Comparison of ENCODE assay signal across 23 cellular contexts in genomic region chr7:22631730-22632129, GRCh38.
"Had no signal": no experiment of that assay in that cellular context is flagged by ENCODE, and none has a peak within 500 bp of the region (broad histone marks: within the 10 kb centered on the region; RNA-seq: fewer than 3 reads in every experiment).

No MANE protein-coding gene starts in this region.

- H3K36me3 Mint-ChIP-seq: activated naive CD4-positive, alpha-beta T cell treated with anti-CD3 and anti-CD28 coated beads, Interleukin-2, amount 50 U/mL, for 24 hours had no signal

- H3K4me3 Mint-ChIP-seq: activated CD8-positive, alpha-beta memory T cell treated with anti-CD3 and anti-CD28 coated beads, Interleukin-2, amount 10 ng/mL, durations not matched to agents 7 days and 5 days; activated CD8-positive, alpha-beta T cell treated with anti-CD3 and anti-CD28 coated beads, Interleukin-2, amount 10 ng/mL, durations not matched to agents 7 days and 5 days; activated naive CD4-positive, alpha-beta T cell treated with anti-CD3 and anti-CD28 coated beads, Interleukin-2, amount 50 U/mL, for 24 hours; activated naive CD8-positive, alpha-beta T cell treated with anti-CD3 and anti-CD28 coated beads, Interleukin-2, amount 50 U/mL, for 24 hours; naive B cell; neural crest cell; T-helper 1 cell treated with Interleukin-12 subunit alpha and Interleukin-12 subunit beta and Interleukin-4 antibody, amounts not matched to agents 30 μg/mL and 1 μg/mL, for 36 hours had no signal

- H3K9ac ChIP-seq: parathyroid adenoma had no signal

- H3K27ac Mint-ChIP-seq: activated CD8-positive, alpha-beta memory T cell treated with anti-CD3 and anti-CD28 coated beads, Interleukin-2, amount 10 ng/mL, durations not matched to agents 7 days and 5 days; activated CD8-positive, alpha-beta T cell treated with anti-CD3 and anti-CD28 coated beads, Interleukin-2, amount 10 ng/mL, durations not matched to agents 7 days and 5 days; activated naive CD4-positive, alpha-beta T cell treated with anti-CD3 and anti-CD28 coated beads, Interleukin-2, amount 50 U/mL, for 24 hours; activated naive CD8-positive, alpha-beta T cell treated with anti-CD3 and anti-CD28 coated beads, Interleukin-2, amount 50 U/mL, for 24 hours; activated T-helper 2 cell treated with anti-CD3 and anti-CD28 coated beads, Interferon-gamma antibody, Interleukin-2, Interleukin-4, amounts not matched to agents 10 μg/mL and 5 μg/mL and 100 μg/mL, durations not matched to agents 14 hours and 24 hours and 36 hours; T-helper 1 cell treated with Interleukin-12 subunit alpha and Interleukin-12 subunit beta and Interleukin-4 antibody, amounts not matched to agents 30 μg/mL and 1 μg/mL, for 36 hours had no signal

- H3K27me3 Mint-ChIP-seq: activated naive CD4-positive, alpha-beta T cell treated with anti-CD3 and anti-CD28 coated beads, Interleukin-2, amount 50 U/mL, for 24 hours; naive B cell had no signal

- H3K27me3 ChIP-seq: esophagus muscularis mucosa, tibial nerve had no signal

- H3K4me3 ChIP-seq: coronary artery, esophagus muscularis mucosa, left ventricle myocardium inferior, tibial nerve had no signal

- H3K9me3 ChIP-seq: esophagus muscularis mucosa, left ventricle myocardium inferior, tibial nerve had no signal

- H3K4me1 ChIP-seq: parathyroid adenoma had no signal

- ATAC-seq: activated CD8-positive, alpha-beta memory T cell treated with anti-CD3 and anti-CD28 coated beads, Interleukin-2, amount 10 ng/mL, durations not matched to agents 7 days and 5 days; activated CD8-positive, alpha-beta T cell treated with anti-CD3 and anti-CD28 coated beads, Interleukin-2, amount 10 ng/mL, durations not matched to agents 7 days and 5 days; activated naive CD8-positive, alpha-beta T cell treated with anti-CD3 and anti-CD28 coated beads, Interleukin-2, amount 50 U/mL, for 24 hours had no signal

- H3K27ac ChIP-seq: coronary artery, left ventricle myocardium inferior, parathyroid adenoma, tibial nerve had no signal

- DNase-seq: activated CD8-positive, alpha-beta memory T cell treated with anti-CD3 and anti-CD28 coated beads, Interleukin-2, amount 10 ng/mL, durations not matched to agents 7 days and 5 days; activated CD8-positive, alpha-beta T cell treated with anti-CD3 and anti-CD28 coated beads, Interleukin-2, amount 10 ng/mL, durations not matched to agents 7 days and 5 days; activated naive CD8-positive, alpha-beta T cell treated with anti-CD3 and anti-CD28 coated beads, Interleukin-2, amount 50 U/mL, for 24 hours; activated T-cell treated with anti-CD3 and anti-CD28 coated beads, Interleukin-2, amount 50 U/mL, for 48 hours; amygdala; glutamatergic neuron; islet precursor cell; left ventricle myocardium inferior; naive B cell; nucleus accumbens; right cardiac atrium; stimulated activated CD4-positive, alpha-beta T cell treated with anti-CD3 and anti-CD28 coated beads, Interleukin-2, amount 100 ng/mL, for 48 hours; stimulated activated naive CD4-positive, alpha-beta T cell treated with Interleukin-2 at 50 U/mL for 16 hours; SW 1271; T-helper 9 cell had no signal

- H3K36me3 ChIP-seq: esophagus muscularis mucosa, left ventricle myocardium inferior, tibial nerve had no signal

- H3K9me3 Mint-ChIP-seq: activated naive CD4-positive, alpha-beta T cell treated with anti-CD3 and anti-CD28 coated beads, Interleukin-2, amount 50 U/mL, for 24 hours; activated naive CD8-positive, alpha-beta T cell treated with anti-CD3 and anti-CD28 coated beads, Interleukin-2, amount 50 U/mL, for 24 hours; neural crest cell; T-helper 1 cell treated with Interleukin-12 subunit alpha and Interleukin-12 subunit beta and Interleukin-4 antibody, amounts not matched to agents 30 μg/mL and 1 μg/mL, for 36 hours had no signal

- H3K4me1 Mint-ChIP-seq: activated CD8-positive, alpha-beta memory T cell treated with anti-CD3 and anti-CD28 coated beads, Interleukin-2, amount 10 ng/mL, durations not matched to agents 7 days and 5 days; activated naive CD4-positive, alpha-beta T cell treated with anti-CD3 and anti-CD28 coated beads, Interleukin-2, amount 50 U/mL, for 24 hours; activated naive CD8-positive, alpha-beta T cell treated with anti-CD3 and anti-CD28 coated beads, Interleukin-2, amount 50 U/mL, for 24 hours; neural crest cell had no signal
